In genomic region chrX:9164535-9165425, GRCh38 we compare ENCODE assay signal across 1 cellular context.
TF ChIP-seq lines count a peak whose summit lies in the region.

No MANE protein-coding gene starts in this region.

TF ChIP-seq in HepG2, 621 proteins besides CTCF, POLR2A, EP300 and RAD21 (continued from another document):
- TF ChIP-seq ZBTB26 (CRISPR knock-in tag; IDR thresholded peaks at IDR 0.05; ENCODE audit: borderline replicate concordance) (no peak), ZNF510 (CRISPR knock-in tag; IDR thresholded peaks at IDR 0.05; ENCODE audit: low read depth) (no peak), ZNF160 (CRISPR knock-in tag; IDR thresholded peaks at IDR 0.05) (no peak), PTBP1 (IDR thresholded peaks at IDR 0.05; ENCODE audit: low read depth, low read length, poor library complexity, severe bottlenecking) (no peak), ZNF512B (CRISPR knock-in tag; IDR thresholded peaks at IDR 0.05; ENCODE audit: borderline replicate concordance) (no peak), ZNF10 (CRISPR knock-in tag; IDR thresholded peaks at IDR 0.05; ENCODE audit: borderline replicate concordance, low read depth) (no peak), ZNF546 (CRISPR knock-in tag; conservative IDR thresholded peaks at IDR 0.05) (no peak), ZNF547 (CRISPR knock-in tag; IDR thresholded peaks at IDR 0.05) (no peak), ZNF883 (CRISPR knock-in tag; IDR thresholded peaks at IDR 0.05; ENCODE audit: not compliant biosample characterization) (no peak), ZNF276 (CRISPR knock-in tag; IDR thresholded peaks at IDR 0.05; ENCODE audit: low read depth) (no peak), ZNF136 (CRISPR knock-in tag; IDR thresholded peaks at IDR 0.05; ENCODE audit: low read depth) (no peak), ZNF557 (CRISPR knock-in tag; IDR thresholded peaks at IDR 0.05) (no peak), SMARCC2 (IDR thresholded peaks at IDR 0.05) (no peak), TOE1 (CRISPR knock-in tag; IDR thresholded peaks at IDR 0.05) (no peak), ZNF598 (CRISPR knock-in tag; IDR thresholded peaks at IDR 0.05; ENCODE audit: borderline replicate concordance) (no peak)
